Comparison of ENCODE assay signal across 8 cellular contexts in genomic region chr2:240437861-240438809, GRCh38. TPM values are rescaled to one million over a fixed set of nuclear protein-coding genes. Genes with fewer than 3 reads are reported as not detected.
DNase-seq lines count a peak whose midpoint lies in the region; ATAC-seq and TF ChIP-seq lines count a peak whose summit lies in the region.

No MANE protein-coding gene starts in this region.

- peak in 13 of 14 donors; percentile 28 to 84 (median 60) for DNase-seq in C1 segment of cervical spinal cord (lab: John Stamatoyannopoulos, UW)
- peak; percentile 98 for DNase-seq in H7
- DNase-seq in RPMI7951 (ENCODE audit: low read depth): peak; percentile 59
- DNase-seq in activated effector memory CD4-positive, alpha-beta T cell treated with Interleukin-2 at 50 U/mL for 16 hours: peak; percentile 52
- DNase-seq in foreskin keratinocyte: no peak
- DNase-seq in osteocyte (ENCODE audit: extremely low spot score, unreplicated experiment): no peak
- no peak for DNase-seq in thoracic aorta (ENCODE audit: low spot score)

- H3K27me3 ChIP-seq in H7 (ENCODE audit: control insufficient read depth, insufficient read depth, low read length): peaks cover 23% of the 10 kb centered on the region
- H3K27me3 ChIP-seq in foreskin keratinocyte: no peaks in the 10 kb centered on the region
- H3K27me3 ChIP-seq in thoracic aorta (replicated peaks; ENCODE audit: insufficient read depth): no peaks in the 10 kb centered on the region

- H3K36me3 ChIP-seq in H7 (replicated peaks; ENCODE audit: control insufficient read depth, insufficient read depth, low read length): no peaks in the 10 kb centered on the region
- no peaks in the 10 kb centered on the region for H3K36me3 ChIP-seq in thoracic aorta

- H3K27ac Mint-ChIP-seq in osteocyte (ENCODE audit: unreplicated experiment): peak overlapping the region; percentile 76

- peak overlapping the region; percentile 74 for H3K4me3 Mint-ChIP-seq in osteocyte (ENCODE audit: unreplicated experiment)

- H3K4me1 ChIP-seq in foreskin keratinocyte (peaks cover 10% of the 10 kb centered on the region), thoracic aorta (ENCODE audit: control insufficient read depth in 1 of 2, low read depth in 2 of 2) (peaks cover 22 to 49% of the 10 kb centered on the region in 2 donors)

- TF ChIP-seq CTCF in foreskin keratinocyte (conservative IDR thresholded peaks at IDR 0.05): peak; percentile 95
- TF ChIP-seq CTCF in osteocyte (IDR thresholded peaks at IDR 0.05): peak; percentile 99
- peak; percentile 94 for TF ChIP-seq CTCF in thoracic aorta (IDR thresholded peaks at IDR 0.05)

- H3K27ac ChIP-seq in foreskin keratinocyte (no peak overlapping the region), thoracic aorta (no peak overlapping the region)

- peaks cover 32% of the 10 kb centered on the region for H3K4me1 Mint-ChIP-seq in osteocyte (ENCODE audit: unreplicated experiment)

- ATAC-seq in foreskin keratinocyte: no peak
- ATAC-seq in thoracic aorta (ENCODE audit: insufficient number of reproducible peaks, low FRiP score, low read depth): no peak
- no peak for ATAC-seq in HG03460 (IDR thresholded peaks at IDR 0.05; ENCODE audit: unreplicated experiment)

- H3K9me3 ChIP-seq in thoracic aorta: no peaks in the 10 kb centered on the region

- no peaks in the 10 kb centered on the region for H3K36me3 Mint-ChIP-seq in osteocyte (ENCODE audit: unreplicated experiment)

- H3K9me3 Mint-ChIP-seq in osteocyte (ENCODE audit: unreplicated experiment): no peaks in the 10 kb centered on the region

- H3K27me3 Mint-ChIP-seq in osteocyte (ENCODE audit: unreplicated experiment): no peaks in the 10 kb centered on the region

- no peak overlapping the region for H3K4me3 ChIP-seq in H7 (ENCODE audit: insufficient read depth, low read depth, low read length)
- H3K4me3 ChIP-seq in thoracic aorta: peak overlapping the region; percentile 99

RNA-seq across cellular contexts. Expression of gene GPC1, which starts 2.7 kb away (rescaled TPM):
- total RNA-seq in H7 (2014; rRNA removed; shearing (Covaris generic)): 28.4 and 32.0 TPM in 2 replicates
- total RNA-seq in RPMI7951 (2014; rRNA removed; shearing (Covaris generic)): 13.9 and 24.1 TPM in 2 replicates
- total RNA-seq in foreskin keratinocyte (116 and 121 TPM in 2 replicates), osteocyte (148 and 149 TPM in 2 replicates), thoracic aorta (100 to 1,000 TPM in 1 of 2 donors, 10 to 100 TPM in 1; 94.2 to 162 TPM)
- 109 and 114 TPM in 2 replicates for polyA plus RNA-seq in foreskin keratinocyte

Comparison
In these comparisons a context has a peak if more than half of its experiments do, and no peak if none do; other contexts are left out.
1. DNase-seq: peak in C1 segment of cervical spinal cord (13 of 14), H7 (single experiment), RPMI7951 (single experiment) and activated effector memory CD4-positive, alpha-beta T cell treated with Interleukin-2 at 50 U/mL for 16 hours (single experiment); none in foreskin keratinocyte (0 of 2), osteocyte (single experiment) and thoracic aorta (single experiment).
2. Peak in every context shown above with its lines, with median percentiles within 50 percentile points of each other: CTCF ChIP-seq.